ENCODE assay signal across 29 cellular contexts in the genomic region with DNA sequence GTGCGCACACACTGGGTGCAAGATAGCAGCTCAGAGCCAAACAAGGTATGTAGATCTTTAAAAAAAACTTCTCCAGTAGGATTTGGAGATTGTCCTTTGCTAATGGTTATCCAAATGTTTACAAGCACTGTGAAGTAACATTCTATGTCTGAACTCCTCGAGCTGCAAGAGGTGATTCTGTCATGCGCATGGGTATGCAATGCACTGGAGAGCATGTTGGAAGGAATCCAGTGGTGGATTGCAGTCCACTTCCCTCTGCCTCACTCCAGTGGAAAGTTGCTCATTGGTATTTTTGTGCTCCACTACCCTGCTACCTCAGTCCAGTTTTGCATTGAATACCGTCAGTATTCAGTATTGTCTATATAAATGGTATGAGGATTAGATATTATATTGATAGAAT.
"Had no signal": no experiment of that assay in that cellular context is flagged by ENCODE, and none has a peak within 500 bp of the region (broad histone marks: within the 10 kb centered on the region; RNA-seq: fewer than 3 reads in every experiment).

No MANE protein-coding gene starts in this region.

- H3K9me3 ChIP-seq: body of pancreas, breast epithelium had no signal

- H3K27ac ChIP-seq: body of pancreas, brain microvascular endothelial cell, breast epithelium, VCaP had no signal

- H3K36me3 ChIP-seq: brain microvascular endothelial cell, breast epithelium had no signal

- FAIRE-seq: astrocyte, TTC549 had no signal

- ATAC-seq: activated CD8-positive, alpha-beta T cell treated with anti-CD3 and anti-CD28 coated beads for 36 hours; activated naive CD8-positive, alpha-beta T cell treated with anti-CD3 and anti-CD28 coated beads, Interleukin-2, amount 50 U/mL, for 24 hours; body of pancreas had no signal

- H3K4me1 ChIP-seq: body of pancreas, breast epithelium had no signal

- H3K27me3 ChIP-seq: body of pancreas, brain microvascular endothelial cell had no signal

- DNase-seq: activated B cell treated with CpG ODN at 0.5 μM for 24 hours; activated CD4-positive, alpha-beta memory T cell treated with anti-CD3 and anti-CD28 coated beads for 36 hours; activated CD4-positive, alpha-beta T cell treated with anti-CD3 and anti-CD28 coated beads for 4 hours; activated CD4-positive, alpha-beta T cell treated with anti-CD3 and anti-CD28 coated beads, Interleukin-2, amount 10 ng/mL, durations not matched to agents 24 days and 14 days; activated CD4-positive, alpha-beta T cell treated with anti-CD3 and anti-CD28 coated beads, Interleukin-2, amount 50 U/mL, for 1 hour; activated CD4-positive, alpha-beta T cell treated with anti-CD3 and anti-CD28 coated beads, Interleukin-2, amount 50 U/mL, for 4 hours; activated CD4-positive, CD25-positive, alpha-beta regulatory T cell treated with anti-CD3 and anti-CD28 coated beads, Interleukin-2, amount 50 U/mL, for 72 hours; activated CD8-positive, alpha-beta memory T cell treated with anti-CD3 and anti-CD28 coated beads, Interleukin-2, amount 50 U/mL, for 48 hours; activated CD8-positive, alpha-beta T cell treated with anti-CD3 and anti-CD28 coated beads for 36 hours; activated effector memory CD4-positive, alpha-beta T cell treated with Interleukin-2 at 50 U/mL for 16 hours; activated gamma-delta T cell; activated naive CD4-positive, alpha-beta T cell treated with anti-CD3 and anti-CD28 coated beads, Interleukin-2, amount 10 ng/mL, durations not matched to agents 7 days and 5 days; activated naive CD4-positive, alpha-beta T cell treated with Interleukin-2 at 50 U/mL for 16 hours; activated naive CD8-positive, alpha-beta T cell treated with anti-CD3 and anti-CD28 coated beads, Interleukin-2, amount 10 ng/mL, durations not matched to agents 7 days and 5 days; activated naive CD8-positive, alpha-beta T cell treated with anti-CD3 and anti-CD28 coated beads, Interleukin-2, amount 50 U/mL, for 24 hours; activated T-cell treated with anti-CD3 and anti-CD28 coated beads, Interleukin-2, amount 50 U/mL, for 24 hours; activated T-cell treated with anti-CD3 and anti-CD28 coated beads, Interleukin-2, amount 50 U/mL, for 48 hours; amniotic stem cell; aorta; body of pancreas; brain microvascular endothelial cell; central memory CD4-positive, alpha-beta T cell; T-helper 1 cell; T-helper 2 cell; T-helper 9 cell had no signal

- H3K4me3 ChIP-seq: body of pancreas, breast epithelium had no signal
